In genomic region chr12:25301798-25302197, GRCh38 we compare ENCODE assay signal across 21 cellular contexts.
"Had no signal": no experiment of that assay in that cellular context is flagged by ENCODE, and none has a peak within 500 bp of the region (broad histone marks: within the 10 kb centered on the region; RNA-seq: fewer than 3 reads in every experiment).

No MANE protein-coding gene starts in this region.

- DNase-seq: activated CD4-positive, alpha-beta memory T cell treated with anti-CD3 and anti-CD28 coated beads, Interleukin-2, amount 10 ng/mL, durations not matched to agents 7 days and 5 days; activated CD4-positive, alpha-beta T cell treated with anti-CD3 and anti-CD28 coated beads, Interleukin-2, amount 50 U/mL, for 1 hour; activated CD4-positive, CD25-positive, alpha-beta regulatory T cell; activated CD8-positive, alpha-beta memory T cell treated with anti-CD3 and anti-CD28 coated beads, Interleukin-2, amount 50 U/mL, for 4 hours; activated naive CD4-positive, alpha-beta T cell treated with anti-CD3 and anti-CD28 coated beads, Interleukin-2, amount 50 U/mL, for 16 hours; activated naive CD8-positive, alpha-beta T cell treated with anti-CD3 and anti-CD28 coated beads, Interleukin-2, amount 50 U/mL, for 24 hours; brain microvascular endothelial cell; cerebellar nuclear complex; KG1; NCI-H1048; NCI-H1417; NCI-H1930; NCI-H2171; NCI-H2227 treated with DMSO at 0.1 percent for 48 hours; NCI-H510A; NCI-H526 treated with DMSO at 0.1 percent for 48 hours; NCI-H82; SIG-M5; T-cell; T-helper 2 cell; T1000 had no signal

- H3K27ac ChIP-seq: brain microvascular endothelial cell had no signal

- H3K27me3 ChIP-seq: brain microvascular endothelial cell had no signal

- H3K36me3 ChIP-seq: brain microvascular endothelial cell had no signal

- ATAC-seq: activated naive CD8-positive, alpha-beta T cell treated with anti-CD3 and anti-CD28 coated beads, Interleukin-2, amount 50 U/mL, for 24 hours; T-cell had no signal
